20 cellular contexts compared by ENCODE assay signal in genomic region chr17:75547091-75547490, GRCh38. TPM values are rescaled to one million over a fixed set of nuclear protein-coding genes. Genes with fewer than 3 reads are reported as not detected.
DNase-seq lines count a peak whose midpoint lies in the region; ATAC-seq and TF ChIP-seq lines count a peak whose summit lies in the region.
"Had no signal": no experiment of that assay in that cellular context is flagged by ENCODE, and none has a peak within 500 bp of the region (broad histone marks: within the 10 kb centered on the region; RNA-seq: fewer than 3 reads in every experiment).

No MANE protein-coding gene starts in this region.

- ATAC-seq in left lobe of liver (no peak), HG02642 (IDR thresholded peaks at IDR 0.05; ENCODE audit: poor library complexity, unreplicated experiment) (no peak)
- ATAC-seq: CD8-positive, alpha-beta T cell; HCT116 had no signal

- no peak for TF ChIP-seq POLR2A in transverse colon (IDR thresholded peaks at IDR 0.05)

- TF ChIP-seq CTCF in Calu3 (IDR thresholded peaks at IDR 0.05; ENCODE audit: unreplicated experiment) (no peak), colonic mucosa (IDR thresholded peaks at IDR 0.05) (no peak), transverse colon (IDR thresholded peaks at IDR 0.05) (no peak)

- no peak overlapping the region for H3K4me3 Mint-ChIP-seq in Calu3 (ENCODE audit: low read depth, unreplicated experiment)
- H3K4me3 Mint-ChIP-seq: CD8-positive, alpha-beta T cell had no signal

- H3K9me3 Mint-ChIP-seq in Calu3 (ENCODE audit: low read depth, unreplicated experiment), result no peaks in the 10 kb centered on the region
- H3K9me3 Mint-ChIP-seq: CD8-positive, alpha-beta T cell had no signal

- H3K9me3 ChIP-seq in colonic mucosa (no peaks in the 10 kb centered on the region), transverse colon (no peaks in the 10 kb centered on the region)
- H3K9me3 ChIP-seq: BLaER1, SJSA1 had no signal

- peaks cover 51% of the 10 kb centered on the region for H3K4me1 Mint-ChIP-seq in Calu3 (ENCODE audit: low read depth, unreplicated experiment)

- 80 to 83% methylated on average over 1 to 9 of the region's 9 CpGs for WGBS in transverse colon (ENCODE audit: low coverage in 1 of 2), 2 donors

- H3K27ac ChIP-seq in colonic mucosa (peak overlapping the region; percentile 93), transverse colon (peak overlapping the region; percentile 93 to 98 (median 95))
- H3K27ac ChIP-seq: BLaER1, GM23248, SJSA1 had no signal

- H3K4me1 ChIP-seq in colonic mucosa (peaks cover 15% of the 10 kb centered on the region), transverse colon (peaks cover 3 to 54% (median 35%) of the 10 kb centered on the region in 4 donors)
- H3K4me1 ChIP-seq: SJSA1 had no signal

- no peaks in the 10 kb centered on the region for H3K27me3 Mint-ChIP-seq in Calu3 (ENCODE audit: unreplicated experiment)

- no peaks in the 10 kb centered on the region for H3K36me3 ChIP-seq in colonic mucosa
- no peaks in the 10 kb centered on the region for H3K36me3 ChIP-seq in transverse colon
- H3K36me3 ChIP-seq: SJSA1 had no signal

- DNase-seq in Calu3 (no peak), colonic mucosa (no peak), left lobe of liver (ENCODE audit: low spot score) (peak; percentile 41), transverse colon (no peak), DMS 273 (lab: John Stamatoyannopoulos, UW; ENCODE audit: unreplicated experiment) (no peak), AG20443 (ENCODE audit: low spot score) (no peak)
- DNase-seq: CD8-positive, alpha-beta T cell; GDM1; GM23248; Karpas-422; NCI-H1417; NCI-H1694 treated with DMSO at 0.1 percent for 48 hours; NCI-H2081 treated with DMSO at 0.1 percent for 48 hours; NCI-H446; NCI-H526; OCI-M1 had no signal

- no peaks in the 10 kb centered on the region for H3K27me3 ChIP-seq in colonic mucosa
- H3K27me3 ChIP-seq in transverse colon, result no peaks in the 10 kb centered on the region
- H3K27me3 ChIP-seq: BLaER1 had no signal

- H3K27ac Mint-ChIP-seq in Calu3 (ENCODE audit: unreplicated experiment), result peak overlapping the region; percentile 27
- H3K27ac Mint-ChIP-seq: CD8-positive, alpha-beta T cell had no signal

- no peak overlapping the region for H3K9ac ChIP-seq in colonic mucosa (ENCODE audit: low read depth in 2 of 2, low read length in 2 of 2)
- H3K9ac ChIP-seq: BLaER1, GM23248 had no signal

- no TSS peak for BruUV-seq in Calu3 (replicated peaks; lab: Mats Ljungman, UMichigan)

- intact Hi-C loops in Calu3 (cut with micrococcal nuclease; ENCODE audit: unreplicated experiment), result no loop called here
- intact Hi-C loops in colonic mucosa (cut with DNase I), result no loop called here
- intact Hi-C loops in transverse colon (cut with DNase I; ENCODE audit: low total_unique reads), result no loop called here

- no peak overlapping the region for H3K4me3 ChIP-seq in colonic mucosa
- no peak overlapping the region for H3K4me3 ChIP-seq in transverse colon
- H3K4me3 ChIP-seq: BLaER1, GM23248, SJSA1 had no signal

- no peak for TF ChIP-seq EP300 in transverse colon (IDR thresholded peaks at IDR 0.05; ENCODE audit: low read depth)

- peaks cover 78% of the 10 kb centered on the region for H3K36me3 Mint-ChIP-seq in Calu3 (ENCODE audit: insufficient read depth, unreplicated experiment)

- in situ Hi-C loops in transverse colon (cut with MboI; ENCODE audit: low pct_ligation_motif_present in 1 of 4, low pct_unique_long_range_greater_than_20kb in 1 of 4, low sequenced_read_pairs in 3 of 4), result no loop called here

- CTCF ChIA-PET in Calu3 (lab: Charles Lee), result no interaction called here

RNA-seq across cellular contexts. Expression of gene LLGL2, which starts 21.6 kb away (rescaled TPM):
- total RNA-seq in Calu3 (2022) (208 and 251 TPM in 2 replicates), colonic mucosa (100 to 1,000 TPM; 401 to 497 TPM), left lobe of liver (90.6 TPM), transverse colon (1,000 to 10,000 TPM in 1 of 4 donors, 100 to 1,000 TPM in 3; 326 to 1,573 (median 641) TPM)
- total RNA-seq: GM23248 had no signal

RNA-seq across cellular contexts. Expression of gene TSEN54, which starts 30.8 kb away (rescaled TPM):
- total RNA-seq in Calu3 (2022), result 52.1 and 55.4 TPM in 2 replicates
- total RNA-seq in colonic mucosa, result 10 to 100 TPM; 29.7 to 50.7 TPM
- total RNA-seq in left lobe of liver, result 15.9 TPM
- 100 to 1,000 TPM in 1 of 4 donors, 10 to 100 TPM in 3; 36.6 to 105 (median 61.2) TPM for total RNA-seq in transverse colon

RNA-seq across cellular contexts. Expression of gene CASKIN2, which starts 31.8 kb away (rescaled TPM):
- total RNA-seq in Calu3 (2022) (30.0 and 30.4 TPM in 2 replicates), colonic mucosa (10 to 100 TPM; 26.5 to 28.6 TPM), left lobe of liver (26.4 TPM), transverse colon (100 to 1,000 TPM in 1 of 4 donors, 10 to 100 TPM in 3; 16.5 to 128 (median 24.8) TPM)

RNA-seq across cellular contexts. Expression of gene MYO15B, which starts 40.5 kb away (rescaled TPM):
- 58.4 and 78.6 TPM in 2 replicates for total RNA-seq in Calu3 (2022)
- total RNA-seq in colonic mucosa, result 100 to 1,000 TPM; 210 to 462 TPM
- 34.2 TPM for total RNA-seq in left lobe of liver
- total RNA-seq in transverse colon, result 1,000 to 10,000 TPM in 1 of 4 donors, 100 to 1,000 TPM in 2, 10 to 100 TPM in 1; 59.3 to 1,778 (median 829) TPM
